ENCODE assay signal across 21 cellular contexts in genomic region chr10:8136745-8137144, GRCh38.
DNase-seq lines count a peak whose midpoint lies in the region; ATAC-seq and TF ChIP-seq lines count a peak whose summit lies in the region.
"Had no signal": no experiment of that assay in that cellular context is flagged by ENCODE, and none has a peak within 500 bp of the region (broad histone marks: within the 10 kb centered on the region; RNA-seq: fewer than 3 reads in every experiment).

No MANE protein-coding gene starts in this region.

- H3K36me3 Mint-ChIP-seq in activated T-cell treated with anti-CD3 and anti-CD28 coated beads, Interleukin-2, amount 50 U/mL, for 72 hours (ENCODE audit: insufficient read depth in 2 of 2), result no peaks in the 10 kb centered on the region
- H3K36me3 Mint-ChIP-seq in activated T-helper 17 cell treated with anti-CD3 and anti-CD28 coated beads, Interleukin-2, amount 50 U/mL, for 72 hours (ENCODE audit: low read depth), result peaks cover 10% of the 10 kb centered on the region

- no peaks in the 10 kb centered on the region for H3K9me3 ChIP-seq in hepatocyte (ENCODE audit: low read depth)
- H3K9me3 ChIP-seq: body of pancreas, esophagus squamous epithelium, gastroesophageal sphincter, HAP-1, mucosa of descending colon, psoas muscle, vagina had no signal

- TF ChIP-seq CTCF in hepatocyte (IDR thresholded peaks at IDR 0.05; ENCODE audit: poor library complexity), result no peak

- no peak for DNase-seq in activated T-cell treated with anti-CD3 and anti-CD28 coated beads, Interleukin-2, amount 50 U/mL, for 72 hours
- DNase-seq in activated T-cell treated with anti-CD3 and anti-CD28 coated beads, Interleukin-2, amount 50 U/mL, for 48 hours, result no peak
- DNase-seq in stimulated activated naive CD8-positive, alpha-beta T cell treated with anti-CD3 and anti-CD28 coated beads, Interleukin-15, Interleukin-2, amounts not matched to agents 100 U/mL and 50 U/mL, for 24 hours, result no peak
- DNase-seq in substantia nigra (lab: John Stamatoyannopoulos, UW) (no peak), hepatocyte (ENCODE audit: low spot score) (no peak)
- DNase-seq: body of pancreas, DMS53, endodermal cell, esophagus squamous epithelium, mucosa of descending colon, NCI-H146, NCI-H524, psoas muscle, RPMI8226, T-helper 9 cell had no signal

- H4K20me1 ChIP-seq in hepatocyte (ENCODE audit: insufficient read depth, poor library complexity, severe bottlenecking), result no peaks in the 10 kb centered on the region

- H3K4me2 ChIP-seq in hepatocyte, result no peak overlapping the region

- H3K79me2 ChIP-seq in hepatocyte, result no peaks in the 10 kb centered on the region

- whole genome bisulfite sequencing in hepatocyte (ENCODE audit: low lambda C conversion rate, missing lambda C conversion rate), result 88% methylated on average over 2 of the region's 2 CpGs

- peak; percentile 17 to 22 for ATAC-seq in activated T-cell treated with anti-CD3 and anti-CD28 coated beads, Interleukin-2, amount 50 U/mL, for 72 hours (replicated peaks in 1 of 2)
- peak; percentile 28 for ATAC-seq in HG03354 (IDR thresholded peaks at IDR 0.05; ENCODE audit: poor library complexity, severe bottlenecking, unreplicated experiment)
- ATAC-seq in activated T-helper 17 cell treated with anti-CD3 and anti-CD28 coated beads, Interleukin-2, amount 50 U/mL, for 72 hours (replicated peaks), result peak; percentile 32
- peak; percentile 8 for ATAC-seq in stimulated activated naive CD8-positive, alpha-beta T cell treated with anti-CD3 and anti-CD28 coated beads, Interleukin-15, Interleukin-2, amounts not matched to agents 100 U/mL and 50 U/mL, for 24 hours
- ATAC-seq: body of pancreas, gastroesophageal sphincter, K562, mucosa of descending colon, psoas muscle had no signal

- H3K9me2 ChIP-seq in hepatocyte (replicated peaks; ENCODE audit: insufficient read depth), result no peaks in the 10 kb centered on the region

- H3K9me3 Mint-ChIP-seq in activated T-cell treated with anti-CD3 and anti-CD28 coated beads, Interleukin-2, amount 50 U/mL, for 72 hours, result no peaks in the 10 kb centered on the region
- H3K9me3 Mint-ChIP-seq in activated T-helper 17 cell treated with anti-CD3 and anti-CD28 coated beads, Interleukin-2, amount 50 U/mL, for 72 hours, result no peaks in the 10 kb centered on the region
- H3K9me3 Mint-ChIP-seq: endodermal cell had no signal

- no peak overlapping the region for H3K4me3 ChIP-seq in hepatocyte
- H3K4me3 ChIP-seq: body of pancreas, gastroesophageal sphincter, HAP-1, K562, mucosa of descending colon, psoas muscle, vagina had no signal

- H3K27ac Mint-ChIP-seq in activated T-cell treated with anti-CD3 and anti-CD28 coated beads, Interleukin-2, amount 50 U/mL, for 72 hours, result peak overlapping the region; percentile 95
- peak overlapping the region; percentile 90 for H3K27ac Mint-ChIP-seq in activated T-helper 17 cell treated with anti-CD3 and anti-CD28 coated beads, Interleukin-2, amount 50 U/mL, for 72 hours
- H3K27ac Mint-ChIP-seq: endodermal cell had no signal

- peak overlapping the region; percentile 75 to 94 for H3K4me3 Mint-ChIP-seq in activated T-cell treated with anti-CD3 and anti-CD28 coated beads, Interleukin-2, amount 50 U/mL, for 72 hours
- H3K4me3 Mint-ChIP-seq in activated T-helper 17 cell treated with anti-CD3 and anti-CD28 coated beads, Interleukin-2, amount 50 U/mL, for 72 hours, result peak overlapping the region; percentile 80
- H3K4me3 Mint-ChIP-seq: endodermal cell had no signal

- H3K36me3 ChIP-seq in hepatocyte (replicated peaks; ENCODE audit: insufficient read depth, low read depth), result no peaks in the 10 kb centered on the region
- H3K36me3 ChIP-seq: esophagus squamous epithelium, gastroesophageal sphincter, HAP-1, vagina had no signal

- H3K27ac ChIP-seq in substantia nigra (ENCODE audit: low read depth, low read length, poor library complexity, severe bottlenecking) (no peak overlapping the region), hepatocyte (no peak overlapping the region)
- H3K27ac ChIP-seq: body of pancreas, esophagus squamous epithelium, gastroesophageal sphincter, psoas muscle, vagina had no signal

- H3K27me3 Mint-ChIP-seq in activated T-cell treated with anti-CD3 and anti-CD28 coated beads, Interleukin-2, amount 50 U/mL, for 72 hours (ENCODE audit: low read depth), result peaks cover 6% of the 10 kb centered on the region
- no peaks in the 10 kb centered on the region for H3K27me3 Mint-ChIP-seq in activated T-helper 17 cell treated with anti-CD3 and anti-CD28 coated beads, Interleukin-2, amount 50 U/mL, for 72 hours

- H3K27me3 ChIP-seq in hepatocyte, result no peaks in the 10 kb centered on the region
- H3K27me3 ChIP-seq: body of pancreas, esophagus squamous epithelium, vagina had no signal

- H3K4me1 Mint-ChIP-seq in activated T-cell treated with anti-CD3 and anti-CD28 coated beads, Interleukin-2, amount 50 U/mL, for 72 hours (ENCODE audit: low read depth), result peaks cover 91% of the 10 kb centered on the region
- H3K4me1 Mint-ChIP-seq in activated T-helper 17 cell treated with anti-CD3 and anti-CD28 coated beads, Interleukin-2, amount 50 U/mL, for 72 hours, result peaks cover 48% of the 10 kb centered on the region

- H3K4me1 ChIP-seq in hepatocyte (ENCODE audit: insufficient read depth), result no peaks in the 10 kb centered on the region
- H3K4me1 ChIP-seq: body of pancreas, gastroesophageal sphincter, HAP-1, psoas muscle, vagina had no signal

- H2AFZ ChIP-seq in hepatocyte, result no peak overlapping the region
